In the genomic region with DNA sequence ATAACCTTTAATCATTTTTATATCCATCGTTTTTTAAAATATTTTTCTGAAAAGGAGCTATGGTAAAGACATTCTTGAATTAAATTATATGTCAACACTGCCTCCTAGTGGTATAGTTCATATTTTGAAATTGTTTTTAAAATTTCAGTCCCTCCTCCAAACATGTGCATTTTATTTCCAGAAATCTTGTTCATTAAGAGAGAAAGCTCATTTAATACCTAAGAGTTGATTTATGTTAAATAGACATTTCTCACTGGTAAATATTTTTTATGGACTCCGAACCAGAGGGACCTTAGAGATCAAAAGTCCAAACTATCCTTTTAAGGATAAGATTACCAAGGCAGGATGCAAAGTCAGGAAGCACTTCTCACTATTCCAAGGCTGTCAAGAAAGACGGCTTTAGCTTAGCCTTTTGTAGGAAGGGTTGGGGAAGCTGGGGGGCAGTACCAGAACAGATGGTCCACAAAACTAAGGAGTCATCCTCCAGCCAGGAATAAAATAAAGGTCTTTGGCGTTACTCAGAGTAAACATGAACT, we compare ENCODE assay signal across 8 cellular contexts. TPM values are rescaled to one million over a fixed set of nuclear protein-coding genes. Genes with fewer than 3 reads are reported as not detected.
DNase-seq lines count a peak whose midpoint lies in the region; ATAC-seq, FAIRE-seq and TF ChIP-seq lines count a peak whose summit lies in the region.

No MANE protein-coding gene starts in this region.

- in situ Hi-C loops in K562 (cut with MboI), result loop anchor here (5.0 to 10.0 kb wide), 2 partner anchors 106 to 332 kb away; no protein-coding TSS in a partner anchor

- peak; percentile 46 to 50 for ATAC-seq in activated naive CD4-positive, alpha-beta T cell treated with anti-CD3 and anti-CD28 coated beads, Interleukin-2, amount 50 U/mL, for 72 hours
- ATAC-seq in K562, result peak; percentile 58
- no peak for ATAC-seq in GM18870 (IDR thresholded peaks at IDR 0.05; ENCODE audit: unreplicated experiment)
- no peak for ATAC-seq in GM21825 (IDR thresholded peaks at IDR 0.05; ENCODE audit: unreplicated experiment)

- no peaks in the 10 kb centered on the region for H3K36me3 Mint-ChIP-seq in activated naive CD4-positive, alpha-beta T cell treated with anti-CD3 and anti-CD28 coated beads, Interleukin-2, amount 50 U/mL, for 72 hours

- no TSS peak for BruUV-seq in K562 (replicated peaks; lab: Mats Ljungman, UMichigan)

- H3K4me1 ChIP-seq in K562 (replicated peaks in 1 of 2; ENCODE audit: control insufficient read depth in 2 of 2, insufficient read depth in 2 of 2, low read length in 2 of 2) (peaks cover 3% of the 10 kb centered on the region in 2 experiments; a peak in 1 of 5 replicates), iPS-18a (ENCODE audit: control insufficient read depth, low read depth, low read length) (peaks cover 17% of the 10 kb centered on the region), small intestine (ENCODE audit: control insufficient read depth in 2 of 2, insufficient read depth in 1 of 2, low read depth in 1 of 2, low read length in 1 of 2) (peaks cover 0 to 4% of the 10 kb centered on the region in 2 donors)

- peak overlapping the region; percentile 91 for H2AFZ ChIP-seq in K562 (ENCODE audit: low read depth, low read length)

- intact Hi-C loops in K562 (cut with micrococcal nuclease), result loop anchor here (1.0 to 5.0 kb wide), 6 partner anchors 104 to 949 kb away; a partner anchor contains a TSS

- no peaks in the 10 kb centered on the region for H3K79me2 ChIP-seq in K562 (ENCODE audit: control insufficient read depth, insufficient read depth, low read length)

- H3K27ac ChIP-seq in K562 (ENCODE audit: extremely low read depth, low read depth, low read length) (no peak overlapping the region), iPS-18a (ENCODE audit: low read length) (no peak overlapping the region), small intestine (ENCODE audit: low read depth in 1 of 2, low read length in 1 of 2) (peak overlapping the region in 1 of 2 donors; percentile 42)

- H3K9me1 ChIP-seq in K562 (ENCODE audit: control insufficient read depth, insufficient read depth, low read length), result no peaks in the 10 kb centered on the region

- no peak for TF ChIP-seq EP300 in K562 (IDR thresholded peaks at IDR 0.05; ENCODE audit: low read length)

- TF ChIP-seq CTCF in K562 (IDR thresholded peaks at IDR 0.05 in 2 of 3, conservative IDR thresholded peaks at IDR 0.05 in 1 of 3; ENCODE audit: insufficient read depth in 2 of 3, low read depth in 1 of 3, low read length in 3 of 3), result peak in 2 of 3 experiments; percentile 40 to 71; a peak in 3 of 6 replicates

- no peaks in the 10 kb centered on the region for H3K27me3 ChIP-seq in K562 (ENCODE audit: control insufficient read depth in 2 of 2, insufficient read depth in 2 of 2, low read length in 2 of 2)
- no peaks in the 10 kb centered on the region for H3K27me3 ChIP-seq in iPS-18a (ENCODE audit: control insufficient read depth, insufficient read depth, low read length)
- no peaks in the 10 kb centered on the region for H3K27me3 ChIP-seq in small intestine (ENCODE audit: control insufficient read depth in 2 of 2, insufficient read depth in 2 of 2, low read length in 2 of 2)

- peak overlapping the region; percentile 55 to 85 for H3K27ac Mint-ChIP-seq in activated naive CD4-positive, alpha-beta T cell treated with anti-CD3 and anti-CD28 coated beads, Interleukin-2, amount 50 U/mL, for 72 hours

- no peaks in the 10 kb centered on the region for H3K9me3 Mint-ChIP-seq in activated naive CD4-positive, alpha-beta T cell treated with anti-CD3 and anti-CD28 coated beads, Interleukin-2, amount 50 U/mL, for 72 hours

- POLR2A ChIA-PET in K562 (lab: Yijun Ruan, JAX), result interaction anchor here (1.0 to 1.4 kb wide), 3 partner anchors 71 to 112 kb away, joined by 3 to 10 read pairs (median 4); no protein-coding TSS in a partner anchor

- CTCF ChIA-PET in K562 (lab: Yijun Ruan, JAX; ENCODE audit: low intra/inter-chr PET ratio), result interaction anchor here (0.6 to 5.0 kb wide), 9 partner anchors 9 to 950 kb away, joined by 3 to 62 read pairs (median 4); no protein-coding TSS in a partner anchor

- FAIRE-seq in K562 (lab: Jason Lieb, UNC) (no peak), small intestine (lab: Jason Lieb, UNC) (peak; percentile 84)

- H3K9ac ChIP-seq in K562 (ENCODE audit: insufficient read depth in 1 of 2, low read depth in 2 of 2, low read length in 2 of 2) (peak overlapping the region in 1 of 2 experiments; percentile 21; a peak in 1 of 4 replicates), iPS-18a (ENCODE audit: low read length) (no peak overlapping the region)

- peak in 1 of 2 donors; percentile 5 for DNase-seq in activated naive CD4-positive, alpha-beta T cell treated with anti-CD3 and anti-CD28 coated beads, Interleukin-2, amount 50 U/mL, for 72 hours (ENCODE audit: low spot score in 2 of 2)
- no peak for DNase-seq in activated naive CD4-positive, alpha-beta T cell treated with anti-CD3 and anti-CD28 coated beads, Interleukin-2, amount 50 U/mL, for 16 hours
- DNase-seq in NCI-H526 (lab: John Stamatoyannopoulos, UW) (peak; percentile 7 to 56), K562 (ENCODE audit: extremely low read depth in 1 of 4, low spot score in 3 of 4) (peak in 3 of 4 experiments; percentile 12 to 33 (median 15)), small intestine (peak; percentile 37)

- peak overlapping the region; percentile 56 for H3K4me2 ChIP-seq in K562 (ENCODE audit: insufficient read depth, low read length)

- 11% methylated on average over 4 of the region's 4 CpGs for WGBS in K562 (ENCODE audit: insufficient coverage, low coverage, missing lambda C conversion rate)
- 3 to 7% (median 3%) methylated on average over 4 of the region's 4 CpGs for WGBS in small intestine, 3 donors

- peak; percentile 57 to 70 for TF ChIP-seq RAD21 in K562 (CRISPR knock-in tag; conservative IDR thresholded peaks at IDR 0.05 in 1 of 2, IDR thresholded peaks at IDR 0.05 in 1 of 2)

- no peaks in the 10 kb centered on the region for H3K9me3 ChIP-seq in K562 (replicated peaks; ENCODE audit: control insufficient read depth, insufficient read depth, low read depth, low read length)
- no peaks in the 10 kb centered on the region for H3K9me3 ChIP-seq in iPS-18a (ENCODE audit: control insufficient read depth, low read depth, low read length)
- H3K9me3 ChIP-seq in small intestine (ENCODE audit: control insufficient read depth, low read depth), result no peaks in the 10 kb centered on the region

- H3K36me3 ChIP-seq in K562 (ENCODE audit: control insufficient read depth, insufficient read depth, low read length) (no peaks in the 10 kb centered on the region), iPS-18a (ENCODE audit: control insufficient read depth, low read depth, low read length) (no peaks in the 10 kb centered on the region), small intestine (ENCODE audit: control insufficient read depth in 2 of 2, insufficient read depth in 2 of 2, low read length in 2 of 2) (no peaks in the 10 kb centered on the region)

- H3K4me3 ChIP-seq in K562 (no peak overlapping the region), iPS-18a (ENCODE audit: low read length) (peak overlapping the region; percentile 66), small intestine (ENCODE audit: low read depth in 1 of 2, low read length in 2 of 2) (no peak overlapping the region)

- H4K20me1 ChIP-seq in K562 (replicated peaks; ENCODE audit: control insufficient read depth, insufficient read depth, low read length), result no peaks in the 10 kb centered on the region

- TF ChIP-seq POLR2A in K562 (conservative IDR thresholded peaks at IDR 0.05), result no peak

TF ChIP-seq in K562, 482 proteins besides CTCF, POLR2A, EP300 and RAD21 (continues in another document):
- 0 out of 2 replicates have a peak, but pooled peaks have one; percentile 1 for TF ChIP-seq CTBP1 (IDR thresholded peaks at IDR 0.05; ENCODE audit: borderline replicate concordance)
- 0 out of 2 replicates have a peak, but pooled peaks have one; percentile 36 for TF ChIP-seq BRD4 (IDR thresholded peaks at IDR 0.05)
- TF ChIP-seq SAP30 (IDR thresholded peaks at IDR 0.05; ENCODE audit: borderline replicate concordance, insufficient read depth, low read depth, low read length, poor library complexity, severe bottlenecking), result no peak
- TF ChIP-seq MAFK (IDR thresholded peaks at IDR 0.05; ENCODE audit: low read length), result no peak
- TF ChIP-seq, protein P1, sequence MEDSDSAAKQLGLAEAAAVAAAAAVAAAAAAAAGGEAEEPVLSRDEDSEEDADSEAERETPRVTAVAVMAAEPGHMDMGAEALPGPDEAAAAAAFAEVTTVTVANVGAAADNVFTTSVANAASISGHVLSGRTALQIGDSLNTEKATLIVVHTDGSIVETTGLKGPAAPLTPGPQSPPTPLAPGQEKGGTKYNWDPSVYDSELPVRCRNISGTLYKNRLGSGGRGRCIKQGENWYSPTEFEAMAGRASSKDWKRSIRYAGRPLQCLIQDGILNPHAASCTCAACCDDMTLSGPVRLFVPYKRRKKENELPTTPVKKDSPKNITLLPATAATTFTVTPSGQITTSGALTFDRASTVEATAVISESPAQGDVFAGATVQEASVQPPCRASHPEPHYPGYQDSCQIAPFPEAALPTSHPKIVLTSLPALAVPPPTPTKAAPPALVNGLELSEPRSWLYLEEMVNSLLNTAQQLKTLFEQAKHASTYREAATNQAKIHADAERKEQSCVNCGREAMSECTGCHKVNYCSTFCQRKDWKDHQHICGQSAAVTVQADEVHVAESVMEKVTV (CRISPR knock-in tag; IDR thresholded peaks at IDR 0.05), result peak; percentile 60
- TF ChIP-seq NFYB (IDR thresholded peaks at IDR 0.05; ENCODE audit: extremely low read depth, insufficient read length), result no peak

RNA-seq across cellular contexts. Expression of a gene that starts 21.6 kb away (rescaled TPM):
- not detected for total RNA-seq in activated naive CD4-positive, alpha-beta T cell treated with anti-CD3 and anti-CD28 coated beads, Interleukin-2, amount 50 U/mL, for 72 hours
- total RNA-seq in K562 (2011; cell fraction: chromatin; rRNA removed; ENCODE audit: low replicate concordance), result not detected in 2 replicates
- total RNA-seq in K562 (2011; cell fraction: nucleolus; rRNA removed), result not detected in 2 replicates
- total RNA-seq in K562 (2011; cell fraction: nucleoplasm; rRNA removed), result not detected in 2 replicates
- not detected in 2 replicates for total RNA-seq in K562 (2014; rRNA removed)
- not detected in 2 replicates for total RNA-seq in K562 (2014; rRNA removed; fragmentation: Illumina TruSeq; extraction: Trizol)
- not detected in 2 replicates for total RNA-seq in K562 (2015; rRNA removed; fragmentation: Illumina TruSeq; extraction: Trizol)
- total RNA-seq in K562 (2021), result 0.16 TPM in 1 of 2 replicates, not detected in the other
- polyA plus RNA-seq in K562 (2011; rRNA removed), result not detected in 2 replicates
- polyA plus RNA-seq in K562 (2011; cell fraction: cytosol; rRNA removed), result not detected in 2 replicates
- polyA plus RNA-seq in K562 (2011; cell fraction: nucleus; rRNA removed), result not detected in 2 replicates
- polyA plus RNA-seq in K562 (2012), result not detected in 2 replicates
- polyA plus RNA-seq in K562 (2014; fragmentation: Illumina TruSeq; extraction: Trizol), result not detected in 2 replicates
- not detected for polyA plus RNA-seq in K562 (2014; fragmentation: Nextera tagmentation; extraction: Ambion mirVana)
- polyA plus RNA-seq in K562 (2014; rRNA removed), result not detected in 2 replicates
- polyA minus RNA-seq in K562 (2011; rRNA and poly(A)+ RNA removed), result not detected in 2 replicates
- polyA minus RNA-seq in K562 (2011; cell fraction: cytosol; rRNA and poly(A)+ RNA removed), result not detected in 2 replicates
- polyA minus RNA-seq in K562 (2011; cell fraction: nucleus; rRNA and poly(A)+ RNA removed), result not detected in 2 replicates
- under 1 TPM in 2 of 3 donors, not detected in 1; 0.45 to 0.46 TPM for polyA plus RNA-seq in small intestine

Comparison
In these comparisons a context has a peak if more than half of its experiments do, and no peak if none do; other contexts are left out.
1. ATAC-seq: peak in activated naive CD4-positive, alpha-beta T cell treated with anti-CD3 and anti-CD28 coated beads, Interleukin-2, amount 50 U/mL, for 72 hours (2 of 2) and K562 (single experiment); none in GM18870 (single experiment) and GM21825 (single experiment).